ENCODE assay signal across 34 cellular contexts in genomic region chr9:123290764-123291163, GRCh38.
"Had no signal": no experiment of that assay in that cellular context is flagged by ENCODE, and none has a peak within 500 bp of the region (broad histone marks: within the 10 kb centered on the region; RNA-seq: fewer than 3 reads in every experiment).

No MANE protein-coding gene starts in this region.

- H3K9me3 ChIP-seq: ascending aorta, Peyer's patch had no signal

- H3K4me3 ChIP-seq: ascending aorta, cardiac muscle cell, Peyer's patch had no signal

- H3K36me3 ChIP-seq: ascending aorta, cardiac muscle cell, Peyer's patch, WERI-Rb-1 had no signal

- H3K27ac ChIP-seq: ascending aorta, cardiac muscle cell, Peyer's patch, RWPE1, WERI-Rb-1 had no signal

- ATAC-seq: activated T-cell treated with anti-CD3 and anti-CD28 coated beads, Interleukin-2, amount 50 U/mL, for 72 hours; activated T-helper 17 cell treated with anti-CD3 and anti-CD28 coated beads, Interleukin-2, amount 50 U/mL, for 72 hours; PC-3; Right ventricle myocardium inferior; SK-N-SH treated with all-trans-retinoic acid at 6 μM for 48 hours; T-cell had no signal

- H3K4me1 ChIP-seq: ascending aorta, Peyer's patch had no signal

- H3K27me3 ChIP-seq: ascending aorta, cardiac muscle cell, Peyer's patch had no signal

- DNase-seq: activated CD4-positive, alpha-beta memory T cell treated with anti-CD3 and anti-CD28 coated beads, Interleukin-2, amount 10 ng/mL, durations not matched to agents 7 days and 5 days; activated CD4-positive, alpha-beta T cell treated with anti-CD3 and anti-CD28 coated beads for 1 hour; activated CD4-positive, alpha-beta T cell treated with anti-CD3 and anti-CD28 coated beads for 48 hours; activated CD4-positive, CD25-positive, alpha-beta regulatory T cell; activated effector memory CD4-positive, alpha-beta T cell treated with anti-CD3 and anti-CD28 coated beads, Interleukin-2, amount 50 U/mL, for 16 hours; activated naive CD4-positive, alpha-beta T cell; activated naive CD4-positive, alpha-beta T cell treated with anti-CD3 and anti-CD28 coated beads, Interleukin-2, amount 50 U/mL, for 16 hours; activated naive CD8-positive, alpha-beta T cell treated with anti-CD3 and anti-CD28 coated beads for 36 hours; activated T-cell treated with anti-CD3 and anti-CD28 coated beads, Interleukin-2, amount 50 U/mL, for 1 hour; activated T-cell treated with anti-CD3 and anti-CD28 coated beads, Interleukin-2, amount 50 U/mL, for 72 hours; amniotic stem cell; NCI-H1092 treated with DMSO at 0.1 percent for 48 hours; NCI-H1417; NCI-H146; NCI-H187; NCI-H2029 treated with DMSO at 0.1 percent for 48 hours; NCI-H2107; NCI-H2171; NCI-H510A; NCI-H526; NCI-H748 treated with DMSO at 0.1 percent for 48 hours; PC-3; Peyer's patch; SIG-M5; T-cell; T-helper 2 cell; T-helper 9 cell; WERI-Rb-1 had no signal
